Comparison of ENCODE assay signal across 9 cellular contexts in the genomic region with DNA sequence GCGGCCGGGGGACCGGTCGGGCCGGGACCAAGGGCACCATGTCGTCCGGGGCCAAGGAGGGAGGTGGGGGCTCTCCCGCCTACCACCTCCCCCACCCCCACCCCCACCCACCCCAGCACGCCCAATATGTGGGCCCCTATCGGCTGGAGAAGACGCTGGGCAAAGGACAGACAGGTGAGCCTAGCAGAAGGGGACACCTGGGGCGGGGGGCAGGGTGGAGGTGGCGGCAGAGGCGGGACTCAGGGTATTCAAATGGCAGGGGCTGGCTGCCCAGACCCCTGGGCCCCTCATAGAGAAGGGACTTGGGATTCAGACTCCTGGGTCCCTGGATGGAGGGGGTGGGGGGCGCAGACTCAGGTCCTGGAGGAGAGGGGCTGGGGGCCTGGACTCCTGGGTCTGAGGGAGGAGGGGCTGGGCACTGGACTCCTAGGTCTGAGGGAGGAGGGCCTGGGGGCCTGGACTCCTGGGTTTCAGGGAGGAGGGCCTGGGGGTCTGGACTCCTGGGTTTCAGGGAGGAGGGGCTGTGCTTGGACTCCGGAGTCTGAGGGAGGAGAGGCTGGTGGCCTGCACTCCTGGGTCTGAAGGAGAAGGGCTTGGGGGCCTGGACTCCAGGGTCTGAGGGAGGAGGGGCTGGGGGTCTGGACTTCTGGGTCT. TPM values are rescaled to one million over a fixed set of nuclear protein-coding genes. Genes with fewer than 3 reads are reported as not detected.
DNase-seq lines count a peak whose midpoint lies in the region; ATAC-seq and TF ChIP-seq lines count a peak whose summit lies in the region.
"Had no signal": no experiment of that assay in that cellular context is flagged by ENCODE, and none has a peak within 500 bp of the region (broad histone marks: within the 10 kb centered on the region; RNA-seq: fewer than 3 reads in every experiment).

No MANE protein-coding gene starts in this region.

- no peak for TF ChIP-seq CTCF in RWPE1 (conservative IDR thresholded peaks at IDR 0.05; ENCODE audit: low read depth)
- TF ChIP-seq CTCF in fibroblast of mammary gland (conservative IDR thresholded peaks at IDR 0.05; ENCODE audit: control insufficient read depth, insufficient read depth, low read depth, low read length): no peak

- H3K4me3 ChIP-seq in HAP-1: peak overlapping the region; percentile 21
- peak overlapping the region; percentile 21 for H3K4me3 ChIP-seq in fibroblast of mammary gland (ENCODE audit: control insufficient read depth, low read depth, low read length)
- peak overlapping the region; percentile 53 for H3K4me3 ChIP-seq in skeletal muscle cell (ENCODE audit: low read depth, low read length)
- H3K4me3 ChIP-seq in MG63: no peak overlapping the region

- CTCF ChIA-PET in RWPE1 (lab: Yijun Ruan, JAX): no interaction called here

- H3K9me3 ChIP-seq in HAP-1: no peaks in the 10 kb centered on the region
- no peaks in the 10 kb centered on the region for H3K9me3 ChIP-seq in MG63
- H3K9me3 ChIP-seq: left lung had no signal

- H3K27ac ChIP-seq in RWPE1: peak overlapping the region; percentile 71
- H3K27ac ChIP-seq: left lung had no signal

- in situ Hi-C loops in HAP-1 (cut with MboI; ENCODE audit: low sequenced_read_pairs): no loop called here

- H3K27me3 ChIP-seq in HAP-1 (ENCODE audit: low read depth) (no peaks in the 10 kb centered on the region), MG63 (no peaks in the 10 kb centered on the region)

- H3K36me3 ChIP-seq in HAP-1 (replicated peaks) (no peaks in the 10 kb centered on the region), MG63 (no peaks in the 10 kb centered on the region)
- H3K36me3 ChIP-seq: left lung had no signal

- H3K4me1 ChIP-seq in HAP-1: peaks cover 4% of the 10 kb centered on the region

- DNase-seq in HAP-1 (ENCODE audit: low spot score in 2 of 2) (no peak), RWPE1 (ENCODE audit: low spot score) (no peak), fibroblast of mammary gland (ENCODE audit: low read depth) (no peak), skeletal muscle cell (ENCODE audit: low read depth) (no peak), MG63 (no peak), AG20443 (ENCODE audit: low spot score) (no peak)

- ATAC-seq in HG03139 (IDR thresholded peaks at IDR 0.05; ENCODE audit: unreplicated experiment): no peak
- ATAC-seq: left lung had no signal

- POLR2A ChIA-PET in RWPE1 (lab: Yijun Ruan, JAX; ENCODE audit: low non-redundant PET): no interaction called here

RNA-seq across cellular contexts. Expression of gene BRSK1, which starts 0.7 kb away (rescaled TPM):
- total RNA-seq in MG63 (2014; rRNA removed; shearing (Covaris generic); ENCODE audit: low replicate concordance): 0.89 TPM in 1 of 2 replicates, not detected in the other

RNA-seq across cellular contexts. Expression of gene HSPBP1, which starts 4.6 kb away (rescaled TPM):
- 64.6 and 122 TPM in 2 replicates for total RNA-seq in MG63 (2014; rRNA removed; shearing (Covaris generic); ENCODE audit: low replicate concordance)

RNA-seq across cellular contexts. Expression of gene PPP6R1, which starts 25.7 kb away (rescaled TPM):
- total RNA-seq in MG63 (2014; rRNA removed; shearing (Covaris generic); ENCODE audit: low replicate concordance): 59.5 and 102 TPM in 2 replicates

RNA-seq across cellular contexts. Expression of gene TMEM150B, which starts 40.6 kb away (rescaled TPM):
- total RNA-seq in MG63 (2014; rRNA removed; shearing (Covaris generic); ENCODE audit: low replicate concordance): not detected in 2 replicates
- total RNA-seq: NCI-H460 had no signal

RNA-seq across cellular contexts. Expression of gene KMT5C, which starts 55.1 kb away (rescaled TPM):
- 2.8 and 11.1 TPM in 2 replicates for total RNA-seq in MG63 (2014; rRNA removed; shearing (Covaris generic); ENCODE audit: low replicate concordance)
